In the genomic region with DNA sequence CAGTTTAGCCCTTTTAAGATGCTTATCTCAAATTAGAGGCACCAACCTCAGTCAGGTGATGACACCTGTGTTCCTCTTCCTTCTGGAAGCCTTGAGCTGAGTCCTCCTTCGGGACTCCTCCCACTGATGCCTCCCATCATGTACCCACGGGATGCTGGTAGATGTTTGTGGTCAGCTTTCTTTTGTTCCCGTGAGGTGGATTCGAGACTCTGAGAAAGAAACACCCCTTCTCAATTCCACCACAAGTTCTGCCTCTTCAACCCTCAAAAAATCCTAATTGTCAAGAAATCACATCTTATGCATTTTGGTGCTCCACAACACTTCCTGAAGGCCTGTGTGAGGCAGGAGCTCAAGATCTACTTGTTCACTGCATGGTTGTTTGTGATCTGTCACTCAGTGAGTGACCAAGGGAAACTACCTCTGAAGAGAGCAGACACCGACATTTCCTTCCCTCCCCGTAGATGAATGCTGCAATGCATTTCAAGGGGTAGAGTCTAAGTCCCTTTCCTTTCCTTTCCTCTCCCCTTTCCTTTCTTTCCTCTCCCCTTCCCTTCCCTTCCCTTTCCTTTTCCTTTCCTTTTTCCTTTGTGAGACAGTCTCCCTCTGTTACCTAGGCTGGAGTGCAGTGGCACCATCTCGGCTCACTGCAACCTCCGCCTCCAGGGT, we compare ENCODE assay signal across 19 cellular contexts.
"Had no signal": no experiment of that assay in that cellular context is flagged by ENCODE, and none has a peak within 500 bp of the region (broad histone marks: within the 10 kb centered on the region; RNA-seq: fewer than 3 reads in every experiment).

No MANE protein-coding gene starts in this region.

- H3K9me3 Mint-ChIP-seq: activated naive CD4-positive, alpha-beta T cell treated with anti-CD3 and anti-CD28 coated beads for 36 hours; activated T-helper 17 cell treated with anti-CD3 and anti-CD28 coated beads, Interleukin-2, amount 50 U/mL, for 72 hours; endodermal cell; immature natural killer cell; natural killer cell treated with Interleukin-12 subunit alpha and Interleukin-12 subunit beta and Interleukin-15 and Interleukin-18, amount 100 ng/mL, for 72 hours; stimulated activated naive CD8-positive, alpha-beta T cell treated with anti-CD3 and anti-CD28 coated beads, Interleukin-15, Interleukin-2, amounts not matched to agents 100 ng/mL and 50 ng/mL, for 24 hours had no signal

- ATAC-seq: activated CD4-positive, CD25-positive, alpha-beta regulatory T cell treated with anti-CD3 and anti-CD28 coated beads, Interleukin-2, amount 50 U/mL, for 24 hours; activated T-helper 17 cell treated with anti-CD3 and anti-CD28 coated beads, Interleukin-2, amount 50 U/mL, for 72 hours; gastrocnemius medialis; heart left ventricle; natural killer cell treated with Interleukin-12 subunit alpha and Interleukin-12 subunit beta and Interleukin-15 and Interleukin-18, amount 100 ng/mL, for 72 hours; right cardiac atrium; T-helper 17 cell had no signal

- H3K27ac ChIP-seq: dorsolateral prefrontal cortex, gastrocnemius medialis, heart left ventricle, suprapubic skin had no signal

- H3K27ac Mint-ChIP-seq: activated naive CD4-positive, alpha-beta T cell treated with anti-CD3 and anti-CD28 coated beads for 36 hours; activated T-helper 17 cell treated with anti-CD3 and anti-CD28 coated beads, Interleukin-2, amount 50 U/mL, for 72 hours; endodermal cell; natural killer cell treated with Interleukin-12 subunit alpha and Interleukin-12 subunit beta and Interleukin-15 and Interleukin-18, amount 100 ng/mL, for 72 hours; progenitor cell of endocrine pancreas; stimulated activated naive CD8-positive, alpha-beta T cell treated with anti-CD3 and anti-CD28 coated beads, Interleukin-15, Interleukin-2, amounts not matched to agents 100 ng/mL and 50 ng/mL, for 24 hours; T-helper 17 cell had no signal

- DNase-seq: activated naive CD4-positive, alpha-beta T cell treated with anti-CD3 and anti-CD28 coated beads for 36 hours; dorsolateral prefrontal cortex; endodermal cell; erythroblast; gastrocnemius medialis; heart left ventricle; immature natural killer cell; occipital lobe; right cardiac atrium; small intestine; stimulated activated CD4-positive, alpha-beta T cell treated with anti-CD3 and anti-CD28 coated beads, Interleukin-4, amount 100 ng/mL, for 4 hours; stimulated activated CD8-positive, alpha-beta memory T cell treated with anti-CD3 and anti-CD28 coated beads, Interleukin-4, amount 100 ng/mL, for 48 hours; T-helper 17 cell had no signal

- H3K27me3 Mint-ChIP-seq: activated T-helper 17 cell treated with anti-CD3 and anti-CD28 coated beads, Interleukin-2, amount 50 U/mL, for 72 hours; natural killer cell treated with Interleukin-12 subunit alpha and Interleukin-12 subunit beta and Interleukin-15 and Interleukin-18, amount 100 ng/mL, for 72 hours; progenitor cell of endocrine pancreas; stimulated activated naive CD8-positive, alpha-beta T cell treated with anti-CD3 and anti-CD28 coated beads, Interleukin-15, Interleukin-2, amounts not matched to agents 100 ng/mL and 50 ng/mL, for 24 hours; T-helper 17 cell had no signal

- H3K9me3 ChIP-seq: gastrocnemius medialis, heart left ventricle, suprapubic skin had no signal

- H3K36me3 ChIP-seq: gastrocnemius medialis, heart left ventricle, suprapubic skin had no signal

- H3K4me3 ChIP-seq: dorsolateral prefrontal cortex, gastrocnemius medialis, heart left ventricle, suprapubic skin had no signal

- H3K4me3 Mint-ChIP-seq: activated naive CD4-positive, alpha-beta T cell treated with anti-CD3 and anti-CD28 coated beads for 36 hours; activated T-helper 17 cell treated with anti-CD3 and anti-CD28 coated beads, Interleukin-2, amount 50 U/mL, for 72 hours; endodermal cell; immature natural killer cell; natural killer cell treated with Interleukin-12 subunit alpha and Interleukin-12 subunit beta and Interleukin-15 and Interleukin-18, amount 100 ng/mL, for 72 hours; stimulated activated naive CD8-positive, alpha-beta T cell treated with anti-CD3 and anti-CD28 coated beads, Interleukin-15, Interleukin-2, amounts not matched to agents 100 ng/mL and 50 ng/mL, for 24 hours; T-helper 17 cell had no signal

- H3K36me3 Mint-ChIP-seq: natural killer cell treated with Interleukin-12 subunit alpha and Interleukin-12 subunit beta and Interleukin-15 and Interleukin-18, amount 100 ng/mL, for 72 hours had no signal

- H3K4me1 Mint-ChIP-seq: activated T-helper 17 cell treated with anti-CD3 and anti-CD28 coated beads, Interleukin-2, amount 50 U/mL, for 72 hours had no signal

- H3K27me3 ChIP-seq: dorsolateral prefrontal cortex, gastrocnemius medialis, heart left ventricle, suprapubic skin had no signal
